ENCODE assay signal across 15 cellular contexts in genomic region chr19:1932395-1932794, GRCh38. TPM values are rescaled to one million over a fixed set of nuclear protein-coding genes. Genes with fewer than 3 reads are reported as not detected.
DNase-seq lines count a peak whose midpoint lies in the region; ATAC-seq, FAIRE-seq and TF ChIP-seq lines count a peak whose summit lies in the region.
"Had no signal": no experiment of that assay in that cellular context is flagged by ENCODE, and none has a peak within 500 bp of the region (broad histone marks: within the 10 kb centered on the region; RNA-seq: fewer than 3 reads in every experiment).

No MANE protein-coding gene starts in this region.

- no peaks in the 10 kb centered on the region for H4K20me1 ChIP-seq in DOHH2 (ENCODE audit: control insufficient read depth, insufficient read depth, low read depth, low read length)

- intact Hi-C loops in mucosa of descending colon (cut with DNase I, micrococcal nuclease) = no loop called here

- 0 out of 2 replicates have a peak overlapping the region, but pooled peaks have one; percentile 47 for H3K4me2 ChIP-seq in DOHH2 (ENCODE audit: low read length)

- DNase-seq in NCI-H2171 treated with DMSO at 0.1 percent for 48 hours (lab: John Stamatoyannopoulos, UW) (peak; percentile 89), memory B cell (ENCODE audit: low spot score in 2 of 2) (no peak), D721Med (ENCODE audit: insufficient read length, low spot score) (no peak), mucosa of descending colon (no peak), NCI-H1436 treated with DMSO at 0.1 percent for 48 hours (lab: John Stamatoyannopoulos, UW) (no peak)
- DNase-seq: ACHN; C1 segment of cervical spinal cord; CD4-positive, alpha-beta T cell; DMS153; DMS79 treated with DMSO at 0.1 percent for 48 hours; GF-D8; H7 had no signal

- no peak for FAIRE-seq in D721Med (lab: Jason Lieb, UNC)
- FAIRE-seq: GM19239 had no signal

- H3K4me3 Mint-ChIP-seq in memory B cell = no peak overlapping the region
- peak overlapping the region; percentile 6 for H3K4me3 Mint-ChIP-seq in stimulated activated memory B cell treated with anti-CD40 and anti-IgM and Interleukin-4, amounts not matched to agents 10 μg/mL and 1 μg/mL and 100 μg/mL, for 72 hours

- H3K27me3 ChIP-seq in DOHH2 (ENCODE audit: control insufficient read depth, low read length) = peaks cover 8% of the 10 kb centered on the region

- peaks cover 2% of the 10 kb centered on the region for H3K9me3 Mint-ChIP-seq in memory B cell
- peaks cover 4% of the 10 kb centered on the region for H3K9me3 Mint-ChIP-seq in stimulated activated memory B cell treated with anti-CD40 and anti-IgM and Interleukin-4, amounts not matched to agents 10 μg/mL and 1 μg/mL and 100 μg/mL, for 72 hours
- H3K9me3 Mint-ChIP-seq: CD4-positive, alpha-beta T cell had no signal

- no peaks in the 10 kb centered on the region for H3K9me2 ChIP-seq in DOHH2 (replicated peaks; ENCODE audit: control insufficient read depth, low read length)

- TF ChIP-seq CTCF in DOHH2 (IDR thresholded peaks at IDR 0.05; ENCODE audit: low read depth, low read length, poor library complexity, severe bottlenecking) (no peak), D721Med (IDR thresholded peaks at IDR 0.05; ENCODE audit: insufficient read depth, missing control alignments) (no peak), mucosa of descending colon (IDR thresholded peaks at IDR 0.05) (no peak)

- H3F3A ChIP-seq in DOHH2 (ENCODE audit: control insufficient read depth, insufficient read depth) = peaks cover 5% of the 10 kb centered on the region; the same call in 1 of the 2 replicates

- no peaks in the 10 kb centered on the region for H3K27me3 Mint-ChIP-seq in memory B cell
- no peaks in the 10 kb centered on the region for H3K27me3 Mint-ChIP-seq in stimulated activated memory B cell treated with anti-CD40 and anti-IgM and Interleukin-4, amounts not matched to agents 10 μg/mL and 1 μg/mL and 100 μg/mL, for 72 hours
- H3K27me3 Mint-ChIP-seq: CD4-positive, alpha-beta T cell had no signal

- H3K27ac ChIP-seq in DOHH2 (ENCODE audit: low read depth, low read length) = no peak overlapping the region

- H3K36me3 ChIP-seq in DOHH2 (ENCODE audit: control insufficient read depth, low read length) (no peaks in the 10 kb centered on the region), mucosa of descending colon (ENCODE audit: low read depth) (no peaks in the 10 kb centered on the region)

- H3K4me3 ChIP-seq in DOHH2 (ENCODE audit: low read length) (no peak overlapping the region), mucosa of descending colon (no peak overlapping the region)

- peaks cover 8% of the 10 kb centered on the region for H3K36me3 Mint-ChIP-seq in memory B cell
- peaks cover 9% of the 10 kb centered on the region for H3K36me3 Mint-ChIP-seq in stimulated activated memory B cell treated with anti-CD40 and anti-IgM and Interleukin-4, amounts not matched to agents 10 μg/mL and 1 μg/mL and 100 μg/mL, for 72 hours

- no peaks in the 10 kb centered on the region for H3K79me2 ChIP-seq in DOHH2 (ENCODE audit: control insufficient read depth, low read length)

- H3K4me1 ChIP-seq in DOHH2 (ENCODE audit: control insufficient read depth, low read length) = peaks cover 36% of the 10 kb centered on the region
- H3K4me1 ChIP-seq in mucosa of descending colon (ENCODE audit: low read depth) = peaks cover 12% of the 10 kb centered on the region

- H3K4me1 Mint-ChIP-seq in memory B cell = peaks cover 44% of the 10 kb centered on the region
- peaks cover 55% of the 10 kb centered on the region for H3K4me1 Mint-ChIP-seq in stimulated activated memory B cell treated with anti-CD40 and anti-IgM and Interleukin-4, amounts not matched to agents 10 μg/mL and 1 μg/mL and 100 μg/mL, for 72 hours

- H3K27ac Mint-ChIP-seq in memory B cell = peak overlapping the region; percentile 86
- peak overlapping the region; percentile 85 for H3K27ac Mint-ChIP-seq in stimulated activated memory B cell treated with anti-CD40 and anti-IgM and Interleukin-4, amounts not matched to agents 10 μg/mL and 1 μg/mL and 100 μg/mL, for 72 hours
- H3K27ac Mint-ChIP-seq: CD4-positive, alpha-beta T cell had no signal

- ATAC-seq in memory B cell (ENCODE audit: low read depth) (no peak), mucosa of descending colon (no peak)
- no peak for ATAC-seq in stimulated activated memory B cell treated with anti-CD40 and anti-IgM and Interleukin-4, amounts not matched to agents 10 μg/mL and 1 μg/mL and 100 μg/mL, for 72 hours

- peaks cover 13% of the 10 kb centered on the region for H3K9me3 ChIP-seq in DOHH2 (ENCODE audit: control insufficient read depth, insufficient read depth, low read length)
- no peaks in the 10 kb centered on the region for H3K9me3 ChIP-seq in mucosa of descending colon

RNA-seq across cellular contexts. Expression of gene CSNK1G2, which starts 8.6 kb away (rescaled TPM):
- 10 to 100 TPM; 51.8 to 58.6 (median 56.7) TPM for total RNA-seq in mucosa of descending colon

RNA-seq across cellular contexts. Expression of gene ADAT3, which starts 27.2 kb away (rescaled TPM):
- total RNA-seq in mucosa of descending colon = 10 to 100 TPM; 12.5 to 21.9 (median 19.6) TPM

RNA-seq across cellular contexts. Expression of gene SCAMP4, which starts 27.2 kb away (rescaled TPM):
- 10 to 100 TPM; 57.2 to 61.3 (median 59.8) TPM for total RNA-seq in mucosa of descending colon

RNA-seq across cellular contexts. Expression of gene ABHD17A, which starts 47.1 kb away (rescaled TPM):
- total RNA-seq in mucosa of descending colon = 10 to 100 TPM; 60.9 to 65.8 (median 65.8) TPM
